8 cellular contexts compared by ENCODE assay signal in genomic region chr10:101829561-101830315, GRCh38. TPM values are rescaled to one million over a fixed set of nuclear protein-coding genes. Genes with fewer than 3 reads are reported as not detected.
A peak's percentile ranks its signal among the peaks of the same experiment; 100 is the strongest.
DNase-seq lines count a peak whose midpoint lies in the region; ATAC-seq and TF ChIP-seq lines count a peak whose summit lies in the region.

No MANE protein-coding gene starts in this region.

- peaks cover 3% of the 10 kb centered on the region for H4K20me1 ChIP-seq in H9 (ENCODE audit: control insufficient read depth, insufficient read depth, insufficient read length)

- peak overlapping the region; percentile 45 to 60 for H3K4me3 ChIP-seq in gastroesophageal sphincter
- H3K4me3 ChIP-seq in rectal smooth muscle tissue (ENCODE audit: low read length), result peak overlapping the region; percentile 83

- H4K5ac ChIP-seq in H9 (ENCODE audit: insufficient read length, low read depth, low read length), result no peak overlapping the region

- no peak overlapping the region for H3K4ac ChIP-seq in H9 (ENCODE audit: low read depth, low read length)

- H2BK20ac ChIP-seq in H9 (ENCODE audit: low read depth, low read length, poor library complexity, severe bottlenecking), result no peak overlapping the region

- H3K14ac ChIP-seq in H9 (ENCODE audit: insufficient read depth, low read length), result no peak overlapping the region

- H2BK12ac ChIP-seq in H9 (ENCODE audit: insufficient read length, low read depth, low read length), result no peak overlapping the region

- H4K8ac ChIP-seq in H9 (replicated peaks; ENCODE audit: insufficient read length, low read depth, low read length), result no peak overlapping the region

- H2AFZ ChIP-seq in H9 (ENCODE audit: low read length), result no peak overlapping the region

- no peaks in the 10 kb centered on the region for H3K27me3 ChIP-seq in H9 (ENCODE audit: insufficient read depth, low read length)
- no peaks in the 10 kb centered on the region for H3K27me3 ChIP-seq in gastroesophageal sphincter
- H3K27me3 ChIP-seq in rectal smooth muscle tissue (ENCODE audit: control insufficient read depth, insufficient read depth, low read length), result no peaks in the 10 kb centered on the region

- peaks cover 10% of the 10 kb centered on the region for H3K27me3 Mint-ChIP-seq in H9 (ENCODE audit: low read depth)

- no peak overlapping the region for H2AK5ac ChIP-seq in H9 (ENCODE audit: insufficient read length, low read length)

- H3K9ac ChIP-seq in H9 (ENCODE audit: extremely low read depth, insufficient read length, low read length), result no peak overlapping the region
- no peak overlapping the region for H3K9ac ChIP-seq in rectal smooth muscle tissue (ENCODE audit: low read length)

- H3K4me2 ChIP-seq in H9 (ENCODE audit: insufficient read depth, insufficient read length, low read length), result peak overlapping the region; percentile 94

- H3K23me2 ChIP-seq in H9 (ENCODE audit: insufficient read length, low read depth, low read length, poor library complexity, severe bottlenecking), result peaks cover 19% of the 10 kb centered on the region

- no peak for TF ChIP-seq EP300 in gastroesophageal sphincter (IDR thresholded peaks at IDR 0.05)

- ATAC-seq in gastroesophageal sphincter, result no peak

- no peak overlapping the region for H2BK120ac ChIP-seq in H9 (ENCODE audit: low read depth, low read length, poor library complexity, severe bottlenecking)

- H3K36me3 Mint-ChIP-seq in H9 (ENCODE audit: insufficient read depth in 1 of 3, low read depth in 3 of 3), result peaks cover 3 to 9% (median 6%) of the 10 kb centered on the region in 3 experiments; a peak in 6 of 7 replicates

- no peaks in the 10 kb centered on the region for H3K79me1 ChIP-seq in H9 (ENCODE audit: insufficient read depth, low read depth, low read length, poor library complexity, severe bottlenecking)

- H3K18ac ChIP-seq in H9 (ENCODE audit: insufficient read length, low read depth, low read length), result no peak overlapping the region

- H3K4me3 Mint-ChIP-seq in H9, result peak overlapping the region; percentile 64 to 85

- no peak overlapping the region for H3K23ac ChIP-seq in H9 (ENCODE audit: insufficient read length, low read depth, low read length)

- H3K56ac ChIP-seq in H9 (ENCODE audit: insufficient read length, low read depth, low read length), result no peak overlapping the region

- H3K36me3 ChIP-seq in gastroesophageal sphincter, result peaks cover 0 to 10% of the 10 kb centered on the region in 2 donors
- no peaks in the 10 kb centered on the region for H3K36me3 ChIP-seq in rectal smooth muscle tissue (ENCODE audit: control insufficient read depth, insufficient read depth, low read length)

- no peak overlapping the region for H3T11ph ChIP-seq in H9 (ENCODE audit: low read length)

- H3K79me2 ChIP-seq in H9 (ENCODE audit: insufficient read depth, low read length), result no peaks in the 10 kb centered on the region

- H3K27ac Mint-ChIP-seq in H9, result peak overlapping the region; percentile 78 to 89 (median 86); a peak in 5 of 7 replicates

- DNase-seq in COR-L47 (lab: John Stamatoyannopoulos, UW) (peak; percentile 30), H9 (peak; percentile 92), NCI-H226 (peak; percentile 14), 8988T (no peak), anterior cingulate cortex (lab: John Stamatoyannopoulos, UW) (no peak)
- DNase-seq in activated effector memory CD4-positive, alpha-beta T cell treated with Interleukin-2 at 50 U/mL for 16 hours, result peak; percentile 50

- no peak overlapping the region for H4K91ac ChIP-seq in H9 (ENCODE audit: insufficient read length, low read depth, low read length)

- WGBS in H9 (ENCODE audit: extremely low coverage, insufficient read length, low lambda C conversion rate), result no CpG with 5 or more reads among the region's 31 CpGs
- WGBS in gastroesophageal sphincter (ENCODE audit: low coverage in 1 of 2), 2 donors, result 19 to 34% methylated on average over 4 to 8 of the region's 31 CpGs

- TF ChIP-seq CTCF in H9 (conservative IDR thresholded peaks at IDR 0.05) (no peak), gastroesophageal sphincter (IDR thresholded peaks at IDR 0.05) (no peak)

- TF ChIP-seq POLR2A in gastroesophageal sphincter (IDR thresholded peaks at IDR 0.05), result no peak

- H3K4me1 ChIP-seq in H9 (ENCODE audit: insufficient read depth, low read length) (peaks cover 6% of the 10 kb centered on the region; the same call in 1 of the 2 replicates), gastroesophageal sphincter (peaks cover 0 to 28% (median 12%) of the 10 kb centered on the region in 3 donors), rectal smooth muscle tissue (ENCODE audit: control insufficient read depth, insufficient read depth, low read length) (peaks cover 5% of the 10 kb centered on the region)

- H3K9me3 Mint-ChIP-seq in H9, result no peaks in the 10 kb centered on the region

- H2BK15ac ChIP-seq in H9 (ENCODE audit: low read depth, low read length), result no peak overlapping the region

- H3K27ac ChIP-seq in H9 (ENCODE audit: insufficient read length, low read depth, low read length) (no peak overlapping the region), gastroesophageal sphincter (peak overlapping the region in 3 of 4 donors; percentile 59 to 76 (median 75)), rectal smooth muscle tissue (ENCODE audit: low read depth, low read length) (peak overlapping the region; percentile 44)

- H2BK5ac ChIP-seq in H9 (ENCODE audit: insufficient read length, low read length), result no peak overlapping the region

- H3K9me3 ChIP-seq in H9 (ENCODE audit: control insufficient read depth, low read depth, low read length) (no peaks in the 10 kb centered on the region), gastroesophageal sphincter (no peaks in the 10 kb centered on the region)

- H3K4me1 Mint-ChIP-seq in H9, result peaks cover 18 to 27% of the 10 kb centered on the region in 2 experiments

RNA-seq across cellular contexts. Expression of gene OGA, which starts 11.5 kb away (rescaled TPM):
- total RNA-seq in H9 (2021) (120 and 125 TPM in 2 replicates), gastroesophageal sphincter (100 to 1,000 TPM in 2 of 4 donors, 10 to 100 TPM in 2; 92.5 to 163 (median 115) TPM)

RNA-seq across cellular contexts. Expression of gene KCNIP2, which starts 13.9 kb away (rescaled TPM):
- total RNA-seq in H9 (2021) (2.6 and 3.0 TPM in 2 replicates), gastroesophageal sphincter (1 to 10 TPM in 1 of 4 donors, under 1 TPM in 2, not detected in 1; 0.78 to 2.4 (median 0.89) TPM)

RNA-seq across cellular contexts. Expression of gene NPM3, which starts 46.5 kb away (rescaled TPM):
- total RNA-seq in H9 (2021), result 133 and 139 TPM in 2 replicates
- total RNA-seq in gastroesophageal sphincter, result 10 to 100 TPM; 11.4 to 28.2 (median 21.8) TPM

RNA-seq across cellular contexts. Expression of gene FGF8, which starts 53.8 kb away (rescaled TPM):
- total RNA-seq in H9 (2021) (14.3 and 20.2 TPM in 2 replicates), gastroesophageal sphincter (not detected)

Comparison
In these comparisons a context has a peak if more than half of its experiments do, and no peak if none do; other contexts are left out.
1. DNase-seq: peak in COR-L47 (single experiment), H9 (single experiment), NCI-H226 (single experiment) and activated effector memory CD4-positive, alpha-beta T cell treated with Interleukin-2 at 50 U/mL for 16 hours (single experiment); none in 8988T (single experiment) and anterior cingulate cortex (0 of 58).